31 cellular contexts compared by ENCODE assay signal in genomic region chr1:58209578-58209977, GRCh38.
"Had no signal": no experiment of that assay in that cellular context is flagged by ENCODE, and none has a peak within 500 bp of the region (broad histone marks: within the 10 kb centered on the region; RNA-seq: fewer than 3 reads in every experiment).

No MANE protein-coding gene starts in this region.

- ATAC-seq: activated CD4-positive, alpha-beta T cell treated with anti-CD3 and anti-CD28 coated beads for 36 hours; activated naive CD4-positive, alpha-beta T cell treated with anti-CD3 and anti-CD28 coated beads, Interleukin-2, amount 50 U/mL, for 72 hours; activated T-cell treated with anti-CD3 and anti-CD28 coated beads, Interleukin-2, amount 50 U/mL, for 72 hours; body of pancreas; gastroesophageal sphincter had no signal

- FAIRE-seq: astrocyte, colon, endometrium, endothelial cell of umbilical vein had no signal

- H3K36me3 Mint-ChIP-seq: activated naive CD4-positive, alpha-beta T cell treated with anti-CD3 and anti-CD28 coated beads, Interleukin-2, amount 10 ng/mL, durations not matched to agents 7 days and 5 days; activated naive CD4-positive, alpha-beta T cell treated with anti-CD3 and anti-CD28 coated beads, Interleukin-2, amount 50 U/mL, for 72 hours; activated naive CD8-positive, alpha-beta T cell treated with anti-CD3 and anti-CD28 coated beads, Interleukin-2, amount 10 ng/mL, durations not matched to agents 7 days and 5 days had no signal

- H3K9me3 ChIP-seq: body of pancreas, esophagus squamous epithelium, gastroesophageal sphincter had no signal

- H3K4me1 ChIP-seq: body of pancreas, esophagus squamous epithelium, gastroesophageal sphincter had no signal

- H3K4me3 ChIP-seq: body of pancreas, esophagus squamous epithelium, gastroesophageal sphincter had no signal

- DNase-seq: activated CD4-positive, alpha-beta memory T cell treated with anti-CD3 and anti-CD28 coated beads, Interleukin-2, amount 10 ng/mL, durations not matched to agents 7 days and 5 days; activated CD4-positive, alpha-beta T cell treated with anti-CD3 and anti-CD28 coated beads for 36 hours; activated CD4-positive, alpha-beta T cell treated with anti-CD3 and anti-CD28 coated beads, Interleukin-2, amount 10 ng/mL, durations not matched to agents 24 days and 14 days; activated CD4-positive, alpha-beta T cell treated with anti-CD3 and anti-CD28 coated beads, Interleukin-2, amount 50 U/mL, for 4 hours; activated CD4-positive, CD25-positive, alpha-beta regulatory T cell; activated CD4-positive, CD25-positive, alpha-beta regulatory T cell treated with anti-CD3 and anti-CD28 coated beads, Interleukin-2, amount 50 U/mL, for 72 hours; activated CD8-positive, alpha-beta memory T cell treated with anti-CD3 and anti-CD28 coated beads, Interleukin-2, amount 50 U/mL, for 48 hours; activated gamma-delta T cell; activated naive CD4-positive, alpha-beta T cell; activated naive CD4-positive, alpha-beta T cell treated with anti-CD3 and anti-CD28 coated beads, Interleukin-2, amount 10 ng/mL, durations not matched to agents 7 days and 5 days; activated naive CD8-positive, alpha-beta T cell treated with anti-CD3 and anti-CD28 coated beads, Interleukin-2, amount 10 ng/mL, durations not matched to agents 7 days and 5 days; activated T-cell treated with anti-CD3 and anti-CD28 coated beads for 4 hours; activated T-cell treated with anti-CD3 and anti-CD28 coated beads, Interleukin-2, amount 50 U/mL, for 24 hours; activated T-cell treated with anti-CD3 and anti-CD28 coated beads, Interleukin-2, amount 50 U/mL, for 72 hours; amniotic stem cell; anterior cingulate cortex; body of pancreas; caudate nucleus; cortex of kidney; effector CD8-positive, alpha-beta T cell; esophagus squamous epithelium; foreskin melanocyte; head of caudate nucleus; T-helper 2 cell had no signal

- H3K27ac Mint-ChIP-seq: activated CD4-positive, alpha-beta memory T cell treated with anti-CD3 and anti-CD28 coated beads, Interleukin-2, amount 10 ng/mL, durations not matched to agents 7 days and 5 days; activated CD4-positive, alpha-beta T cell treated with anti-CD3 and anti-CD28 coated beads for 36 hours; activated CD4-positive, alpha-beta T cell treated with anti-CD3 and anti-CD28 coated beads, Interleukin-2, amount 10 ng/mL, durations not matched to agents 24 days and 14 days; activated naive CD4-positive, alpha-beta T cell treated with anti-CD3 and anti-CD28 coated beads, Interleukin-2, amount 10 ng/mL, durations not matched to agents 7 days and 5 days; activated naive CD4-positive, alpha-beta T cell treated with anti-CD3 and anti-CD28 coated beads, Interleukin-2, amount 50 U/mL, for 72 hours; activated naive CD8-positive, alpha-beta T cell treated with anti-CD3 and anti-CD28 coated beads, Interleukin-2, amount 10 ng/mL, durations not matched to agents 7 days and 5 days; activated T-cell treated with anti-CD3 and anti-CD28 coated beads, Interleukin-2, amount 50 U/mL, for 24 hours; activated T-cell treated with anti-CD3 and anti-CD28 coated beads, Interleukin-2, amount 50 U/mL, for 72 hours had no signal

- H3K27me3 ChIP-seq: body of pancreas, esophagus squamous epithelium, gastroesophageal sphincter had no signal

- H3K27me3 Mint-ChIP-seq: activated CD4-positive, alpha-beta memory T cell treated with anti-CD3 and anti-CD28 coated beads, Interleukin-2, amount 10 ng/mL, durations not matched to agents 7 days and 5 days; activated CD4-positive, alpha-beta T cell treated with anti-CD3 and anti-CD28 coated beads for 36 hours; activated CD4-positive, alpha-beta T cell treated with anti-CD3 and anti-CD28 coated beads, Interleukin-2, amount 10 ng/mL, durations not matched to agents 24 days and 14 days; activated naive CD4-positive, alpha-beta T cell treated with anti-CD3 and anti-CD28 coated beads, Interleukin-2, amount 10 ng/mL, durations not matched to agents 7 days and 5 days; activated naive CD8-positive, alpha-beta T cell treated with anti-CD3 and anti-CD28 coated beads, Interleukin-2, amount 10 ng/mL, durations not matched to agents 7 days and 5 days; activated T-cell treated with anti-CD3 and anti-CD28 coated beads, Interleukin-2, amount 50 U/mL, for 24 hours had no signal

- H3K4me3 Mint-ChIP-seq: activated CD4-positive, alpha-beta memory T cell treated with anti-CD3 and anti-CD28 coated beads, Interleukin-2, amount 10 ng/mL, durations not matched to agents 7 days and 5 days; activated CD4-positive, alpha-beta T cell treated with anti-CD3 and anti-CD28 coated beads for 36 hours; activated CD4-positive, alpha-beta T cell treated with anti-CD3 and anti-CD28 coated beads, Interleukin-2, amount 10 ng/mL, durations not matched to agents 24 days and 14 days; activated naive CD4-positive, alpha-beta T cell treated with anti-CD3 and anti-CD28 coated beads, Interleukin-2, amount 10 ng/mL, durations not matched to agents 7 days and 5 days; activated naive CD8-positive, alpha-beta T cell treated with anti-CD3 and anti-CD28 coated beads, Interleukin-2, amount 10 ng/mL, durations not matched to agents 7 days and 5 days; activated T-cell treated with anti-CD3 and anti-CD28 coated beads, Interleukin-2, amount 50 U/mL, for 24 hours; activated T-cell treated with anti-CD3 and anti-CD28 coated beads, Interleukin-2, amount 50 U/mL, for 72 hours had no signal

- H3K27ac ChIP-seq: body of pancreas, epithelial cell of prostate, esophagus squamous epithelium, gastroesophageal sphincter had no signal

- H3K36me3 ChIP-seq: esophagus squamous epithelium had no signal

- H3K9me3 Mint-ChIP-seq: activated CD4-positive, alpha-beta memory T cell treated with anti-CD3 and anti-CD28 coated beads, Interleukin-2, amount 10 ng/mL, durations not matched to agents 7 days and 5 days; activated CD4-positive, alpha-beta T cell treated with anti-CD3 and anti-CD28 coated beads, Interleukin-2, amount 10 ng/mL, durations not matched to agents 24 days and 14 days; activated naive CD4-positive, alpha-beta T cell treated with anti-CD3 and anti-CD28 coated beads, Interleukin-2, amount 10 ng/mL, durations not matched to agents 7 days and 5 days; activated naive CD4-positive, alpha-beta T cell treated with anti-CD3 and anti-CD28 coated beads, Interleukin-2, amount 50 U/mL, for 72 hours; activated naive CD8-positive, alpha-beta T cell treated with anti-CD3 and anti-CD28 coated beads, Interleukin-2, amount 10 ng/mL, durations not matched to agents 7 days and 5 days; activated T-cell treated with anti-CD3 and anti-CD28 coated beads, Interleukin-2, amount 50 U/mL, for 24 hours; activated T-cell treated with anti-CD3 and anti-CD28 coated beads, Interleukin-2, amount 50 U/mL, for 72 hours had no signal

- H3K4me1 Mint-ChIP-seq: activated CD4-positive, alpha-beta memory T cell treated with anti-CD3 and anti-CD28 coated beads, Interleukin-2, amount 10 ng/mL, durations not matched to agents 7 days and 5 days; activated CD4-positive, alpha-beta T cell treated with anti-CD3 and anti-CD28 coated beads for 36 hours; activated CD4-positive, alpha-beta T cell treated with anti-CD3 and anti-CD28 coated beads, Interleukin-2, amount 10 ng/mL, durations not matched to agents 24 days and 14 days; activated naive CD4-positive, alpha-beta T cell treated with anti-CD3 and anti-CD28 coated beads, Interleukin-2, amount 10 ng/mL, durations not matched to agents 7 days and 5 days; activated naive CD8-positive, alpha-beta T cell treated with anti-CD3 and anti-CD28 coated beads, Interleukin-2, amount 10 ng/mL, durations not matched to agents 7 days and 5 days had no signal
